Comparison of ENCODE assay signal across 27 cellular contexts in genomic region chr2:190707726-190708125, GRCh38. TPM values are rescaled to one million over a fixed set of nuclear protein-coding genes. Genes with fewer than 3 reads are reported as not detected.
A peak's percentile ranks its signal among the peaks of the same experiment; 100 is the strongest.
DNase-seq lines count a peak whose midpoint lies in the region; ATAC-seq lines count a peak whose summit lies in the region.
"Had no signal": no experiment of that assay in that cellular context is flagged by ENCODE, and none has a peak within 500 bp of the region (broad histone marks: within the 10 kb centered on the region; RNA-seq: fewer than 3 reads in every experiment).

No MANE protein-coding gene starts in this region.

- no peaks in the 10 kb centered on the region for H3K27me3 Mint-ChIP-seq in activated T-helper 1 cell treated with anti-CD3 and anti-CD28 coated beads, Interleukin-12 subunit alpha, Interleukin-12 subunit beta, Interleukin-2, Interleukin-4 antibody, amounts not matched to agents 30 ng/mL and 10 ng/mL and 1 ng/mL, durations not matched to agents 14 hours and 24 hours and 36 hours (ENCODE audit: insufficient read depth)
- H3K27me3 Mint-ChIP-seq: naive thymus-derived CD4-positive, alpha-beta T cell had no signal

- H3K27ac Mint-ChIP-seq in activated T-helper 1 cell treated with anti-CD3 and anti-CD28 coated beads, Interleukin-12 subunit alpha, Interleukin-12 subunit beta, Interleukin-2, Interleukin-4 antibody, amounts not matched to agents 30 ng/mL and 10 ng/mL and 1 ng/mL, durations not matched to agents 14 hours and 24 hours and 36 hours, result peak overlapping the region; percentile 40
- H3K27ac Mint-ChIP-seq: activated naive CD8-positive, alpha-beta T cell treated with anti-CD3 and anti-CD28 coated beads, Interleukin-2, amount 50 U/mL, for 24 hours; progenitor cell of endocrine pancreas; stimulated activated memory B cell treated with anti-CD40 and anti-IgM and Interleukin-4, amounts not matched to agents 10 μg/mL and 1 μg/mL and 100 μg/mL, for 72 hours had no signal

- H3K9me3 Mint-ChIP-seq in activated T-helper 1 cell treated with anti-CD3 and anti-CD28 coated beads, Interleukin-12 subunit alpha, Interleukin-12 subunit beta, Interleukin-2, Interleukin-4 antibody, amounts not matched to agents 30 ng/mL and 10 ng/mL and 1 ng/mL, durations not matched to agents 14 hours and 24 hours and 36 hours, result peaks cover 12% of the 10 kb centered on the region

- ATAC-seq in GM18502 (IDR thresholded peaks at IDR 0.05; ENCODE audit: poor library complexity, unreplicated experiment) (peak; percentile 72), GM18861 (IDR thresholded peaks at IDR 0.05; ENCODE audit: unreplicated experiment) (peak; percentile 55), HG02852 (IDR thresholded peaks at IDR 0.05; ENCODE audit: unreplicated experiment) (peak; percentile 64), GM19395 (IDR thresholded peaks at IDR 0.05; ENCODE audit: unreplicated experiment) (no peak)
- ATAC-seq: activated naive CD8-positive, alpha-beta T cell treated with anti-CD3 and anti-CD28 coated beads, Interleukin-2, amount 50 U/mL, for 24 hours; naive thymus-derived CD4-positive, alpha-beta T cell; PC-3; Right ventricle myocardium inferior; sciatic nerve; stimulated activated memory B cell treated with anti-CD40 and anti-IgM and Interleukin-4, amounts not matched to agents 10 μg/mL and 1 μg/mL and 100 μg/mL, for 72 hours; upper lobe of right lung had no signal

- H3K4me1 Mint-ChIP-seq in activated T-helper 1 cell treated with anti-CD3 and anti-CD28 coated beads, Interleukin-12 subunit alpha, Interleukin-12 subunit beta, Interleukin-2, Interleukin-4 antibody, amounts not matched to agents 30 ng/mL and 10 ng/mL and 1 ng/mL, durations not matched to agents 14 hours and 24 hours and 36 hours (ENCODE audit: low read depth), result peaks cover 19% of the 10 kb centered on the region

- no peak overlapping the region for H3K4me3 Mint-ChIP-seq in activated T-helper 1 cell treated with anti-CD3 and anti-CD28 coated beads, Interleukin-12 subunit alpha, Interleukin-12 subunit beta, Interleukin-2, Interleukin-4 antibody, amounts not matched to agents 30 ng/mL and 10 ng/mL and 1 ng/mL, durations not matched to agents 14 hours and 24 hours and 36 hours
- H3K4me3 Mint-ChIP-seq: activated naive CD8-positive, alpha-beta T cell treated with anti-CD3 and anti-CD28 coated beads, Interleukin-2, amount 50 U/mL, for 24 hours; naive thymus-derived CD4-positive, alpha-beta T cell; stimulated activated memory B cell treated with anti-CD40 and anti-IgM and Interleukin-4, amounts not matched to agents 10 μg/mL and 1 μg/mL and 100 μg/mL, for 72 hours had no signal

- no peak for DNase-seq in activated T-helper 1 cell treated with anti-CD3 and anti-CD28 coated beads, Interleukin-12 subunit alpha, Interleukin-12 subunit beta, Interleukin-2, Interleukin-4 antibody, amounts not matched to agents 30 ng/mL and 10 ng/mL and 1 ng/mL, durations not matched to agents 14 hours and 24 hours and 36 hours (ENCODE audit: low spot score)
- DNase-seq in NCI-H1930 (lab: John Stamatoyannopoulos, UW) (no peak), NCI-H526 (lab: John Stamatoyannopoulos, UW) (no peak)
- DNase-seq: activated effector memory CD4-positive, alpha-beta T cell treated with Interleukin-2 at 50 U/mL for 16 hours; activated naive CD8-positive, alpha-beta T cell treated with anti-CD3 and anti-CD28 coated beads, Interleukin-2, amount 50 U/mL, for 24 hours; central memory CD4-positive, alpha-beta T cell; DND-41; head of caudate nucleus; kidney; midbrain; naive thymus-derived CD4-positive, alpha-beta T cell; NCI-H1105; NCI-H187 treated with DMSO at 0.1 percent for 48 hours; NCI-H524; NK-92 treated with Interleukin-12 subunit alpha and Interleukin-12 subunit beta, amount 100 ng/mL, for 24 hours; PC-3; stimulated activated CD4-positive, alpha-beta T cell treated with anti-CD3 and anti-CD28 coated beads, Interleukin-12 subunit alpha, Interleukin-12 subunit beta, amount 100 ng/mL, for 4 hours; stimulated activated CD4-positive, alpha-beta T cell treated with anti-CD3 and anti-CD28 coated beads, Interleukin-4, amount 100 ng/mL, for 24 hours; upper lobe of right lung had no signal

- peaks cover 5% of the 10 kb centered on the region for H3K36me3 Mint-ChIP-seq in activated T-helper 1 cell treated with anti-CD3 and anti-CD28 coated beads, Interleukin-12 subunit alpha, Interleukin-12 subunit beta, Interleukin-2, Interleukin-4 antibody, amounts not matched to agents 30 ng/mL and 10 ng/mL and 1 ng/mL, durations not matched to agents 14 hours and 24 hours and 36 hours (ENCODE audit: low read depth)
- H3K36me3 Mint-ChIP-seq: stimulated activated memory B cell treated with anti-CD40 and anti-IgM and Interleukin-4, amounts not matched to agents 10 μg/mL and 1 μg/mL and 100 μg/mL, for 72 hours had no signal

- intact Hi-C loops in activated T-helper 1 cell treated with anti-CD3 and anti-CD28 coated beads, Interleukin-12 subunit alpha, Interleukin-12 subunit beta, Interleukin-2, Interleukin-4 antibody, amounts not matched to agents 30 ng/mL and 10 ng/mL and 1 ng/mL, durations not matched to agents 14 hours and 24 hours and 36 hours (cut with micrococcal nuclease), result loop anchor here (1.0 kb wide), 1 partner anchor 11 kb away; no protein-coding TSS in a partner anchor

RNA-seq across cellular contexts. Expression of gene NAB1, which starts 58.8 kb away (rescaled TPM):
- total RNA-seq in activated T-helper 1 cell treated with anti-CD3 and anti-CD28 coated beads, Interleukin-12 subunit alpha, Interleukin-12 subunit beta, Interleukin-2, Interleukin-4 antibody, amounts not matched to agents 30 ng/mL and 10 ng/mL and 1 ng/mL, durations not matched to agents 14 hours and 24 hours and 36 hours, result 34.1 and 35.3 TPM in 2 replicates
